In the genomic region with DNA sequence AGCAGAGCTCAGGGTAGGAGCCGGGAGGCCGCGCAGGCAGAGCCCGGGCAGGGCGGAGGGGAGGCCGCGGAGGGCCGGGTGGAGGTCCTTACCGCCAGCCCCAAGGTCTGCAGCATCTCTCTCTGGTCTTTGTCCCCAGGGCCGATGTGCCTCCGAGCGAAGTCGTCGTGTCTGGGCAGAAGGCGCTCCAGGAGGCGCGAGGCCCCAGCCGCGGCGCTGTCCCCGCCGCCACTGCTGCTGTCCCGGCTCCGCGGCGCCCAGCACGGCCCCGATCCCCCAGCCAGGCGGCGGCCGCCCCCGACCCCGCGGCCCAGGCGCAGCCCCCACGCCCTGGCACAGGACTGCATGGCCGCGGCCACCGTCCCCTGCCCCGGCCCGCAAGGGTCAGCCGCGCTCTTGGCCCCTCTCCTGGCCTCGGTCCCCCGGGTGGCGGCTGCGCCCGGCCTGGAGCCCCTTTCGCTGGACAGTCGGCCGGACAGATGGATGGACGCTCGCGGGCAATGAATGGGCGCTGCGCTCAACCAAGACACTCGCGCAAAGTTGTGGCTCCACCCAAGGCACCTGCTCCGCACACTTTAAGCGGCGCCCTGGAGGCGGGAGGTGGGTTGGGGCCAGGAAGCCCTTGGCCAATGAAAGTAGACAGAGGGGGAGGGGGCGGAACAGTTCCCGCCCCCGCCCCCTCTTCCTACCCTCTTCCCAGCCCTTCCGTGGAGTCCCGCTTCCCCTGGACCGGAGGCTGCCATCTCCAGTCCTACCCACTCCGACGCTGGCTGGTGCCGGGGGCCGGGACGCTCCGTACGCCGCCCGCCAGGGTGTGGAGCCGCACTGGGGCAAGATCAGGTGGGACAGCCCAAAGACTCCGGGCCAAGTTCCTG, we compare ENCODE assay signal across 1 cellular context.
TF ChIP-seq lines count a peak whose summit lies in the region.

A gene (minus strand): TSS at position 577 of the 875 bp plus-strand sequence. CDS start 230 bp downstream, at position 347.

TF ChIP-seq in HepG2, 621 proteins besides CTCF, POLR2A, EP300 and RAD21 (continued from another document and continues in another):
- TF ChIP-seq KAT2B (IDR thresholded peaks at IDR 0.05; ENCODE audit: borderline replicate concordance, low read depth, low read length) = no peak
- TF ChIP-seq, protein P1, sequence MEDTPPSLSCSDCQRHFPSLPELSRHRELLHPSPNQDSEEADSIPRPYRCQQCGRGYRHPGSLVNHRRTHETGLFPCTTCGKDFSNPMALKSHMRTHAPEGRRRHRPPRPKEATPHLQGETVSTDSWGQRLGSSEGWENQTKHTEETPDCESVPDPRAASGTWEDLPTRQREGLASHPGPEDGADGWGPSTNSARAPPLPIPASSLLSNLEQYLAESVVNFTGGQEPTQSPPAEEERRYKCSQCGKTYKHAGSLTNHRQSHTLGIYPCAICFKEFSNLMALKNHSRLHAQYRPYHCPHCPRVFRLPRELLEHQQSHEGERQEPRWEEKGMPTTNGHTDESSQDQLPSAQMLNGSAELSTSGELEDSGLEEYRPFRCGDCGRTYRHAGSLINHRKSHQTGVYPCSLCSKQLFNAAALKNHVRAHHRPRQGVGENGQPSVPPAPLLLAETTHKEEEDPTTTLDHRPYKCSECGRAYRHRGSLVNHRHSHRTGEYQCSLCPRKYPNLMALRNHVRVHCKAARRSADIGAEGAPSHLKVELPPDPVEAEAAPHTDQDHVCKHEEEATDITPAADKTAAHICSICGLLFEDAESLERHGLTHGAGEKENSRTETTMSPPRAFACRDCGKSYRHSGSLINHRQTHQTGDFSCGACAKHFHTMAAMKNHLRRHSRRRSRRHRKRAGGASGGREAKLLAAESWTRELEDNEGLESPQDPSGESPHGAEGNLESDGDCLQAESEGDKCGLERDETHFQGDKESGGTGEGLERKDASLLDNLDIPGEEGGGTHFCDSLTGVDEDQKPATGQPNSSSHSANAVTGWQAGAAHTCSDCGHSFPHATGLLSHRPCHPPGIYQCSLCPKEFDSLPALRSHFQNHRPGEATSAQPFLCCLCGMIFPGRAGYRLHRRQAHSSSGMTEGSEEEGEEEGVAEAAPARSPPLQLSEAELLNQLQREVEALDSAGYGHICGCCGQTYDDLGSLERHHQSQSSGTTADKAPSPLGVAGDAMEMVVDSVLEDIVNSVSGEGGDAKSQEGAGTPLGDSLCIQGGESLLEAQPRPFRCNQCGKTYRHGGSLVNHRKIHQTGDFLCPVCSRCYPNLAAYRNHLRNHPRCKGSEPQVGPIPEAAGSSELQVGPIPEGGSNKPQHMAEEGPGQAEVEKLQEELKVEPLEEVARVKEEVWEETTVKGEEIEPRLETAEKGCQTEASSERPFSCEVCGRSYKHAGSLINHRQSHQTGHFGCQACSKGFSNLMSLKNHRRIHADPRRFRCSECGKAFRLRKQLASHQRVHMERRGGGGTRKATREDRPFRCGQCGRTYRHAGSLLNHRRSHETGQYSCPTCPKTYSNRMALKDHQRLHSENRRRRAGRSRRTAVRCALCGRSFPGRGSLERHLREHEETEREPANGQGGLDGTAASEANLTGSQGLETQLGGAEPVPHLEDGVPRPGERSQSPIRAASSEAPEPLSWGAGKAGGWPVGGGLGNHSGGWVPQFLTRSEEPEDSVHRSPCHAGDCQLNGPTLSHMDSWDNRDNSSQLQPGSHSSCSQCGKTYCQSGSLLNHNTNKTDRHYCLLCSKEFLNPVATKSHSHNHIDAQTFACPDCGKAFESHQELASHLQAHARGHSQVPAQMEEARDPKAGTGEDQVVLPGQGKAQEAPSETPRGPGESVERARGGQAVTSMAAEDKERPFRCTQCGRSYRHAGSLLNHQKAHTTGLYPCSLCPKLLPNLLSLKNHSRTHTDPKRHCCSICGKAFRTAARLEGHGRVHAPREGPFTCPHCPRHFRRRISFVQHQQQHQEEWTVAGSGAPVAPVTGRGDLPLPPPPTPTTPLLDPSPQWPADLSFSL (CRISPR knock-in tag; IDR thresholded peaks at IDR 0.05) = no peak
- no peak for TF ChIP-seq ZSCAN25 (CRISPR knock-in tag; IDR thresholded peaks at IDR 0.05)
- TF ChIP-seq, protein P2, sequence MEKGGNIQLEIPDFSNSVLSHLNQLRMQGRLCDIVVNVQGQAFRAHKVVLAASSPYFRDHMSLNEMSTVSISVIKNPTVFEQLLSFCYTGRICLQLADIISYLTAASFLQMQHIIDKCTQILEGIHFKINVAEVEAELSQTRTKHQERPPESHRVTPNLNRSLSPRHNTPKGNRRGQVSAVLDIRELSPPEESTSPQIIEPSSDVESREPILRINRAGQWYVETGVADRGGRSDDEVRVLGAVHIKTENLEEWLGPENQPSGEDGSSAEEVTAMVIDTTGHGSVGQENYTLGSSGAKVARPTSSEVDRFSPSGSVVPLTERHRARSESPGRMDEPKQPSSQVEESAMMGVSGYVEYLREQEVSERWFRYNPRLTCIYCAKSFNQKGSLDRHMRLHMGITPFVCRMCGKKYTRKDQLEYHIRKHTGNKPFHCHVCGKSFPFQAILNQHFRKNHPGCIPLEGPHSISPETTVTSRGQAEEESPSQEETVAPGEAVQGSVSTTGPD (CRISPR knock-in tag; IDR thresholded peaks at IDR 0.05) = 0 out of 2 replicates have a peak, but pooled peaks have one; percentile 65
- no peak for TF ChIP-seq ZNF660 (CRISPR knock-in tag; IDR thresholded peaks at IDR 0.05; ENCODE audit: borderline replicate concordance, low read depth)
- no peak for TF ChIP-seq IRX3 (CRISPR knock-in tag; IDR thresholded peaks at IDR 0.05; ENCODE audit: borderline replicate concordance, low read depth)
- TF ChIP-seq, protein P3, sequence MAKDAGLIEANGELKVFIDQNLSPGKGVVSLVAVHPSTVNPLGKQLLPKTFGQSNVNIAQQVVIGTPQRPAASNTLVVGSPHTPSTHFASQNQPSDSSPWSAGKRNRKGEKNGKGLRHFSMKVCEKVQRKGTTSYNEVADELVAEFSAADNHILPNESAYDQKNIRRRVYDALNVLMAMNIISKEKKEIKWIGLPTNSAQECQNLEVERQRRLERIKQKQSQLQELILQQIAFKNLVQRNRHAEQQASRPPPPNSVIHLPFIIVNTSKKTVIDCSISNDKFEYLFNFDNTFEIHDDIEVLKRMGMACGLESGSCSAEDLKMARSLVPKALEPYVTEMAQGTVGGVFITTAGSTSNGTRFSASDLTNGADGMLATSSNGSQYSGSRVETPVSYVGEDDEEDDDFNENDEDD (CRISPR knock-in tag; IDR thresholded peaks at IDR 0.05; ENCODE audit: borderline replicate concordance) = peak; percentile 34; the same call in 1 of the 2 replicates
- no peak for TF ChIP-seq SMYD3 (CRISPR knock-in tag; IDR thresholded peaks at IDR 0.05)
- TF ChIP-seq, protein P4, sequence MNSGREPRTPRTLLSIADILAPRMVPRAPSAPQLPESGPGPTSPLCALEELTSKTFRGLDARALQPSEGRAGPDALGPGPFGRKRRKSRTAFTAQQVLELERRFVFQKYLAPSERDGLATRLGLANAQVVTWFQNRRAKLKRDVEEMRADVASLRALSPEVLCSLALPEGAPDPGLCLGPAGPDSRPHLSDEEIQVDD (CRISPR knock-in tag; IDR thresholded peaks at IDR 0.05; ENCODE audit: borderline replicate concordance) = no peak
- no peak for TF ChIP-seq IKZF1 (IDR thresholded peaks at IDR 0.05)
- TF ChIP-seq, protein P5, sequence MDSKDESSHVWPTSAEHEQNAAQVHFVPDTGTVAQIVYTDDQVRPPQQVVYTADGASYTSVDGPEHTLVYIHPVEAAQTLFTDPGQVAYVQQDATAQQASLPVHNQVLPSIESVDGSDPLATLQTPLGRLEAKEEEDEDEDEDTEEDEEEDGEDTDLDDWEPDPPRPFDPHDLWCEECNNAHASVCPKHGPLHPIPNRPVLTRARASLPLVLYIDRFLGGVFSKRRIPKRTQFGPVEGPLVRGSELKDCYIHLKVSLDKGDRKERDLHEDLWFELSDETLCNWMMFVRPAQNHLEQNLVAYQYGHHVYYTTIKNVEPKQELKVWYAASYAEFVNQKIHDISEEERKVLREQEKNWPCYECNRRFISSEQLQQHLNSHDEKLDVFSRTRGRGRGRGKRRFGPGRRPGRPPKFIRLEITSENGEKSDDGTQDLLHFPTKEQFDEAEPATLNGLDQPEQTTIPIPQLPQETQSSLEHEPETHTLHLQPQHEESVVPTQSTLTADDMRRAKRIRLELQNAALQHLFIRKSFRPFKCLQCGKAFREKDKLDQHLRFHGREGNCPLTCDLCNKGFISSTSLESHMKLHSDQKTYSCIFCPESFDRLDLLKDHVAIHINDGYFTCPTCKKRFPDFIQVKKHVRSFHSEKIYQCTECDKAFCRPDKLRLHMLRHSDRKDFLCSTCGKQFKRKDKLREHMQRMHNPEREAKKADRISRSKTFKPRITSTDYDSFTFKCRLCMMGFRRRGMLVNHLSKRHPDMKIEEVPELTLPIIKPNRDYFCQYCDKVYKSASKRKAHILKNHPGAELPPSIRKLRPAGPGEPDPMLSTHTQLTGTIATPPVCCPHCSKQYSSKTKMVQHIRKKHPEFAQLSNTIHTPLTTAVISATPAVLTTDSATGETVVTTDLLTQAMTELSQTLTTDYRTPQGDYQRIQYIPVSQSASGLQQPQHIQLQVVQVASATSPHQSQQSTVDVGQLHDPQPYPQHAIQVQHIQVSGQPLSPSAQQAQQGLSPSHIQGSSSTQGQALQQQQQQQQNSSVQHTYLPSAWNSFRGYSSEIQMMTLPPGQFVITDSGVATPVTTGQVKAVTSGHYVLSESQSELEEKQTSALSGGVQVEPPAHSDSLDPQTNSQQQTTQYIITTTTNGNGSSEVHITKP (CRISPR knock-in tag; IDR thresholded peaks at IDR 0.05; ENCODE audit: low read depth) = no peak
- TF ChIP-seq ATAD3A (CRISPR knock-in tag; IDR thresholded peaks at IDR 0.05) = no peak
- no peak for TF ChIP-seq HNRNPK (IDR thresholded peaks at IDR 0.05; ENCODE audit: low read depth, low read length, poor library complexity, severe bottlenecking)
- TF ChIP-seq, protein P6, sequence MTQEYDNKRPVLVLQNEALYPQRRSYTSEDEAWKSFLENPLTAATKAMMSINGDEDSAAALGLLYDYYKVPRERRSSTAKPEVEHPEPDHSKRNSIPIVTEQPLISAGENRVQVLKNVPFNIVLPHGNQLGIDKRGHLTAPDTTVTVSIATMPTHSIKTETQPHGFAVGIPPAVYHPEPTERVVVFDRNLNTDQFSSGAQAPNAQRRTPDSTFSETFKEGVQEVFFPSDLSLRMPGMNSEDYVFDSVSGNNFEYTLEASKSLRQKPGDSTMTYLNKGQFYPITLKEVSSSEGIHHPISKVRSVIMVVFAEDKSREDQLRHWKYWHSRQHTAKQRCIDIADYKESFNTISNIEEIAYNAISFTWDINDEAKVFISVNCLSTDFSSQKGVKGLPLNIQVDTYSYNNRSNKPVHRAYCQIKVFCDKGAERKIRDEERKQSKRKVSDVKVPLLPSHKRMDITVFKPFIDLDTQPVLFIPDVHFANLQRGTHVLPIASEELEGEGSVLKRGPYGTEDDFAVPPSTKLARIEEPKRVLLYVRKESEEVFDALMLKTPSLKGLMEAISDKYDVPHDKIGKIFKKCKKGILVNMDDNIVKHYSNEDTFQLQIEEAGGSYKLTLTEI (CRISPR knock-in tag; conservative IDR thresholded peaks at IDR 0.05) = no peak
- TF ChIP-seq ZSCAN21 (CRISPR knock-in tag; IDR thresholded peaks at IDR 0.05; ENCODE audit: borderline replicate concordance) = peak; percentile 82
- no peak for TF ChIP-seq CENPX (CRISPR knock-in tag; IDR thresholded peaks at IDR 0.05)
- no peak for TF ChIP-seq NFIC (IDR thresholded peaks at IDR 0.05; ENCODE audit: low read length)
- TF ChIP-seq ZNF224 (CRISPR knock-in tag; IDR thresholded peaks at IDR 0.05) = peak; percentile 86; the same call in 1 of the 2 replicates
- TF ChIP-seq CBFB (CRISPR knock-in tag; IDR thresholded peaks at IDR 0.05) = no peak
- TF ChIP-seq MIXL1 (CRISPR knock-in tag; IDR thresholded peaks at IDR 0.05) = peak; percentile 56; the same call in 1 of the 2 replicates
- TF ChIP-seq, protein P7, sequence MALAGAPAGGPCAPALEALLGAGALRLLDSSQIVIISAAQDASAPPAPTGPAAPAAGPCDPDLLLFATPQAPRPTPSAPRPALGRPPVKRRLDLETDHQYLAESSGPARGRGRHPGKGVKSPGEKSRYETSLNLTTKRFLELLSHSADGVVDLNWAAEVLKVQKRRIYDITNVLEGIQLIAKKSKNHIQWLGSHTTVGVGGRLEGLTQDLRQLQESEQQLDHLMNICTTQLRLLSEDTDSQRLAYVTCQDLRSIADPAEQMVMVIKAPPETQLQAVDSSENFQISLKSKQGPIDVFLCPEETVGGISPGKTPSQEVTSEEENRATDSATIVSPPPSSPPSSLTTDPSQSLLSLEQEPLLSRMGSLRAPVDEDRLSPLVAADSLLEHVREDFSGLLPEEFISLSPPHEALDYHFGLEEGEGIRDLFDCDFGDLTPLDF (CRISPR knock-in tag; IDR thresholded peaks at IDR 0.05) = peak; percentile 47; the same call in 1 of the 2 replicates
- TF ChIP-seq, protein P8, sequence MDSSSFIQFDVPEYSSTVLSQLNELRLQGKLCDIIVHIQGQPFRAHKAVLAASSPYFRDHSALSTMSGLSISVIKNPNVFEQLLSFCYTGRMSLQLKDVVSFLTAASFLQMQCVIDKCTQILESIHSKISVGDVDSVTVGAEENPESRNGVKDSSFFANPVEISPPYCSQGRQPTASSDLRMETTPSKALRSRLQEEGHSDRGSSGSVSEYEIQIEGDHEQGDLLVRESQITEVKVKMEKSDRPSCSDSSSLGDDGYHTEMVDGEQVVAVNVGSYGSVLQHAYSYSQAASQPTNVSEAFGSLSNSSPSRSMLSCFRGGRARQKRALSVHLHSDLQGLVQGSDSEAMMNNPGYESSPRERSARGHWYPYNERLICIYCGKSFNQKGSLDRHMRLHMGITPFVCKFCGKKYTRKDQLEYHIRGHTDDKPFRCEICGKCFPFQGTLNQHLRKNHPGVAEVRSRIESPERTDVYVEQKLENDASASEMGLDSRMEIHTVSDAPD (CRISPR knock-in tag; IDR thresholded peaks at IDR 0.05) = no peak
- no peak; the same call in 1 of the 2 replicates for TF ChIP-seq ZNF782 (CRISPR knock-in tag; IDR thresholded peaks at IDR 0.05; ENCODE audit: borderline replicate concordance)
- TF ChIP-seq MTF1 (CRISPR knock-in tag; IDR thresholded peaks at IDR 0.05) = no peak
- no peak for TF ChIP-seq EZH2 (conservative IDR thresholded peaks at IDR 0.05; ENCODE audit: low read depth, low read length)
- no peak for TF ChIP-seq NR3C1 (CRISPR knock-in tag; IDR thresholded peaks at IDR 0.05)
- TF ChIP-seq, protein P9, sequence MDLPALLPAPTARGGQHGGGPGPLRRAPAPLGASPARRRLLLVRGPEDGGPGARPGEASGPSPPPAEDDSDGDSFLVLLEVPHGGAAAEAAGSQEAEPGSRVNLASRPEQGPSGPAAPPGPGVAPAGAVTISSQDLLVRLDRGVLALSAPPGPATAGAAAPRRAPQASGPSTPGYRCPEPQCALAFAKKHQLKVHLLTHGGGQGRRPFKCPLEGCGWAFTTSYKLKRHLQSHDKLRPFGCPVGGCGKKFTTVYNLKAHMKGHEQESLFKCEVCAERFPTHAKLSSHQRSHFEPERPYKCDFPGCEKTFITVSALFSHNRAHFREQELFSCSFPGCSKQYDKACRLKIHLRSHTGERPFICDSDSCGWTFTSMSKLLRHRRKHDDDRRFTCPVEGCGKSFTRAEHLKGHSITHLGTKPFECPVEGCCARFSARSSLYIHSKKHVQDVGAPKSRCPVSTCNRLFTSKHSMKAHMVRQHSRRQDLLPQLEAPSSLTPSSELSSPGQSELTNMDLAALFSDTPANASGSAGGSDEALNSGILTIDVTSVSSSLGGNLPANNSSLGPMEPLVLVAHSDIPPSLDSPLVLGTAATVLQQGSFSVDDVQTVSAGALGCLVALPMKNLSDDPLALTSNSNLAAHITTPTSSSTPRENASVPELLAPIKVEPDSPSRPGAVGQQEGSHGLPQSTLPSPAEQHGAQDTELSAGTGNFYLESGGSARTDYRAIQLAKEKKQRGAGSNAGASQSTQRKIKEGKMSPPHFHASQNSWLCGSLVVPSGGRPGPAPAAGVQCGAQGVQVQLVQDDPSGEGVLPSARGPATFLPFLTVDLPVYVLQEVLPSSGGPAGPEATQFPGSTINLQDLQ (CRISPR knock-in tag; IDR thresholded peaks at IDR 0.05) = 0 out of 2 replicates have a peak, but pooled peaks have one; percentile 13
- TF ChIP-seq NAIF1 (CRISPR knock-in tag; IDR thresholded peaks at IDR 0.05; ENCODE audit: borderline replicate concordance) = peak; percentile 79; the same call in 1 of the 2 replicates
